ENCODE assay signal across 8 cellular contexts in the genomic region with DNA sequence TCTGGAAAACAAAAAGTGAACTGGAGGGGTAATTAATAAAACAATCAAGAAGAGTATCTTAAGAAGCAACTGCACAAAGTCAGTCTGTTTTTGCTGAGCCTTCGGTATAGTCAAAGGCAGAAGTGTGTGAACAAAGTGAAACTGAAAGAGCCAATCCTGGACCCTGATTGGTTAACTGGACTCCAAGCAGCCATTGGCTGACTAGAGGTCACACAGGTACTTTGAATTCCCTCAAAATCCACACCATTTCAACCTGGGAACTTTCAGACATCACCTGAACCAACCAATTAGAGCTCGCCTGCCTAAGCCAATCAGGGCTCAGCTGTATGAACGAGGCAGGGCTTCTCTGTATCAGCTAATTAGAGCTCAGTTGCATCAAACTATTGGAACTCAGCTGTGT.
DNase-seq lines count a peak whose midpoint lies in the region; ATAC-seq and TF ChIP-seq lines count a peak whose summit lies in the region.

No MANE protein-coding gene starts in this region.

- ATAC-seq in stimulated activated naive CD8-positive, alpha-beta T cell treated with anti-CD3 and anti-CD28 coated beads, Interleukin-15, amount 100 ng/mL, for 72 hours: peak; percentile 72

- H3K4me1 ChIP-seq in KMS-11 (ENCODE audit: low read depth, poor library complexity, severe bottlenecking): no peaks in the 10 kb centered on the region

- TF ChIP-seq CTCF in KMS-11 (conservative IDR thresholded peaks at IDR 0.05; ENCODE audit: low read depth, low read length): no peak

- no peaks in the 10 kb centered on the region for H3K79me2 ChIP-seq in KMS-11 (ENCODE audit: insufficient read depth, low read depth)

- no peak overlapping the region for H3K4me3 ChIP-seq in KMS-11 (IDR thresholded peaks at IDR 0.05; ENCODE audit: insufficient read depth, low read depth, low read length)

- DNase-seq in activated naive CD4-positive, alpha-beta T cell treated with anti-CD3 and anti-CD28 coated beads, Interleukin-2, amount 10 ng/mL, durations not matched to agents 7 days and 5 days: no peak
- no peak for DNase-seq in activated naive CD4-positive, alpha-beta T cell treated with anti-CD3 and anti-CD28 coated beads, Interleukin-2, amount 50 U/mL, for 16 hours
- peak; percentile 3 for DNase-seq in cerebellar cortex (ENCODE audit: low spot score)
- peak in 1 of 2 donors; percentile 11 for DNase-seq in stimulated activated naive CD8-positive, alpha-beta T cell treated with anti-CD3 and anti-CD28 coated beads, Interleukin-15, amount 100 ng/mL, for 72 hours
- DNase-seq in NCI-H345 treated with DMSO at 0.1 percent for 48 hours (lab: John Stamatoyannopoulos, UW; ENCODE audit: unreplicated experiment): no peak
- no peak for DNase-seq in activated CD4-positive, alpha-beta T cell treated with anti-CD3 and anti-CD28 coated beads for 1 hour
- no peak for DNase-seq in activated T-cell treated with anti-CD3 and anti-CD28 coated beads, Interleukin-2, amount 50 U/mL, for 24 hours

- CTCF ChIA-PET in activated naive CD4-positive, alpha-beta T cell treated with anti-CD3 and anti-CD28 coated beads, Interleukin-2, amount 10 ng/mL, durations not matched to agents 7 days and 5 days (lab: Charles Lee): no interaction called here

- peaks cover 3% of the 10 kb centered on the region for H3K4me1 Mint-ChIP-seq in activated naive CD4-positive, alpha-beta T cell treated with anti-CD3 and anti-CD28 coated beads, Interleukin-2, amount 10 ng/mL, durations not matched to agents 7 days and 5 days
- no peaks in the 10 kb centered on the region for H3K4me1 Mint-ChIP-seq in stimulated activated naive CD8-positive, alpha-beta T cell treated with anti-CD3 and anti-CD28 coated beads, Interleukin-15, amount 100 ng/mL, for 72 hours
- H3K4me1 Mint-ChIP-seq in activated T-cell treated with anti-CD3 and anti-CD28 coated beads, Interleukin-2, amount 50 U/mL, for 24 hours (ENCODE audit: low read depth): peaks cover 10% of the 10 kb centered on the region

- no peak overlapping the region for H3K9ac ChIP-seq in KMS-11

- H3K36me3 ChIP-seq in KMS-11 (ENCODE audit: insufficient read depth): no peaks in the 10 kb centered on the region

- peak overlapping the region; percentile 55 for H3K27ac Mint-ChIP-seq in activated naive CD4-positive, alpha-beta T cell treated with anti-CD3 and anti-CD28 coated beads, Interleukin-2, amount 10 ng/mL, durations not matched to agents 7 days and 5 days
- H3K27ac Mint-ChIP-seq in stimulated activated naive CD8-positive, alpha-beta T cell treated with anti-CD3 and anti-CD28 coated beads, Interleukin-15, amount 100 ng/mL, for 72 hours: no peak overlapping the region
- H3K27ac Mint-ChIP-seq in activated T-cell treated with anti-CD3 and anti-CD28 coated beads, Interleukin-2, amount 50 U/mL, for 24 hours: no peak overlapping the region

- H3K4me3 Mint-ChIP-seq in activated naive CD4-positive, alpha-beta T cell treated with anti-CD3 and anti-CD28 coated beads, Interleukin-2, amount 10 ng/mL, durations not matched to agents 7 days and 5 days: no peak overlapping the region
- peak overlapping the region in 1 of 2 donors; percentile 58 for H3K4me3 Mint-ChIP-seq in stimulated activated naive CD8-positive, alpha-beta T cell treated with anti-CD3 and anti-CD28 coated beads, Interleukin-15, amount 100 ng/mL, for 72 hours
- no peak overlapping the region for H3K4me3 Mint-ChIP-seq in activated T-cell treated with anti-CD3 and anti-CD28 coated beads, Interleukin-2, amount 50 U/mL, for 24 hours

- H3K27me3 ChIP-seq in KMS-11 (ENCODE audit: insufficient read depth, low read depth): no peaks in the 10 kb centered on the region

- H3K36me3 Mint-ChIP-seq in activated naive CD4-positive, alpha-beta T cell treated with anti-CD3 and anti-CD28 coated beads, Interleukin-2, amount 10 ng/mL, durations not matched to agents 7 days and 5 days: no peaks in the 10 kb centered on the region
- H3K36me3 Mint-ChIP-seq in activated T-cell treated with anti-CD3 and anti-CD28 coated beads, Interleukin-2, amount 50 U/mL, for 24 hours (ENCODE audit: low read depth): no peaks in the 10 kb centered on the region

- no peaks in the 10 kb centered on the region for H3K27me3 Mint-ChIP-seq in activated naive CD4-positive, alpha-beta T cell treated with anti-CD3 and anti-CD28 coated beads, Interleukin-2, amount 10 ng/mL, durations not matched to agents 7 days and 5 days
- no peaks in the 10 kb centered on the region for H3K27me3 Mint-ChIP-seq in stimulated activated naive CD8-positive, alpha-beta T cell treated with anti-CD3 and anti-CD28 coated beads, Interleukin-15, amount 100 ng/mL, for 72 hours
- no peaks in the 10 kb centered on the region for H3K27me3 Mint-ChIP-seq in activated T-cell treated with anti-CD3 and anti-CD28 coated beads, Interleukin-2, amount 50 U/mL, for 24 hours

- H2AFZ ChIP-seq in KMS-11 (ENCODE audit: low read depth): no peak overlapping the region

- H4K20me1 ChIP-seq in KMS-11 (ENCODE audit: insufficient read depth): no peaks in the 10 kb centered on the region

- peaks cover 15% of the 10 kb centered on the region for H3K9me3 Mint-ChIP-seq in activated naive CD4-positive, alpha-beta T cell treated with anti-CD3 and anti-CD28 coated beads, Interleukin-2, amount 10 ng/mL, durations not matched to agents 7 days and 5 days
- peaks cover 5 to 23% of the 10 kb centered on the region in 2 donors for H3K9me3 Mint-ChIP-seq in stimulated activated naive CD8-positive, alpha-beta T cell treated with anti-CD3 and anti-CD28 coated beads, Interleukin-15, amount 100 ng/mL, for 72 hours
- peaks cover 16% of the 10 kb centered on the region for H3K9me3 Mint-ChIP-seq in activated T-cell treated with anti-CD3 and anti-CD28 coated beads, Interleukin-2, amount 50 U/mL, for 24 hours

- H3K4me2 ChIP-seq in KMS-11: 0 out of 2 replicates have a peak overlapping the region, but pooled peaks have one; percentile 1

- no peak overlapping the region for H3K27ac ChIP-seq in KMS-11
